ENCODE assay signal across 10 cellular contexts in the genomic region with DNA sequence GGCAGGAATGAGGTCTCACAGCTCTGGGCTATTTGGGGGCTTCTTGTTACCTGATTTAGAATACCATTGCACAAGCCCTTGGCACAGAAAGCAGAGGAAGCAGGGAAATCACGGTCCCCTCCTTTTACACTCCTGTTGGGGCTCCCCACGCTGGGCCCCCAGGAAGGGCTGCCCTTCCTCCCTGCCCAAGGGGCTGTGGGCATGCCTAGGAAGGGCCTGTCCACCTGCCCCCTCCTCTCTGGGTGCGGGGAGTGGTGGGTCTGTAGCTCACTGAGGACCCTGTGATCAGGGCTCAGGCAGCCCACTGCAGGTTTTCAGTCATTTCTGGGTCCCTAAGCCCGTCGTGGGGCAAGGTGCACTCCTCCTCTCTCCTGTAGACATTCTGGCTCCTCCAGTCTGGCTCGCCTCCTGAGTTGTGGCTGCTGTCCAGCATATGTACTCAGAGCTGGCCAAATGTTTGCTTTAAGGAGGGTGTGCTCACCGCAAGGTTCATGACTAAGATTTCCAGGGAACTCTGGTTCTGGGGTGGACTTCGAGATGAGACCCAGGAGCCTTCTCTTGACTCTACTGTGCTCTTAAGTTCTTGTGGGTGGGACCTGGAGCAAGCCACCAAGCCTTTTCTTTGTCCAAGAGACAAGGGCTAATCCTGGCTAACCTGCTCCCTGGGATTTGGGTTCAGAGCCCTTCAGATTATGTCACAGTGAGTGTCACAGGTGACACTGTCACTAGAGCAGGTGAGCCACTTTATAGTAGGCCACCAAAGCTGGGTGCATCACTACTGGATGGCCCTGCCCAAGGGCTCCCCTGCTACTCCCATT. TPM values are rescaled to one million over a fixed set of nuclear protein-coding genes. Genes with fewer than 3 reads are reported as not detected.
DNase-seq lines count a peak whose midpoint lies in the region; ATAC-seq and TF ChIP-seq lines count a peak whose summit lies in the region.
"Had no signal": no experiment of that assay in that cellular context is flagged by ENCODE, and none has a peak within 500 bp of the region (broad histone marks: within the 10 kb centered on the region; RNA-seq: fewer than 3 reads in every experiment).

No MANE protein-coding gene starts in this region.

- peak overlapping the region; percentile 21 for H3K4me3 Mint-ChIP-seq in T-helper 2 cell treated with Interferon-gamma antibody and Interleukin-4, amounts not matched to agents 5 μg/mL and 100 μg/mL, for 36 hours
- no peak overlapping the region for H3K4me3 Mint-ChIP-seq in type B pancreatic cell
- H3K4me3 Mint-ChIP-seq: neural crest cell had no signal

- no peak for ATAC-seq in HG02759 (IDR thresholded peaks at IDR 0.05; ENCODE audit: unreplicated experiment)

- no peaks in the 10 kb centered on the region for H3K9me3 Mint-ChIP-seq in T-helper 2 cell treated with Interferon-gamma antibody and Interleukin-4, amounts not matched to agents 5 μg/mL and 100 μg/mL, for 36 hours
- no peaks in the 10 kb centered on the region for H3K9me3 Mint-ChIP-seq in type B pancreatic cell
- H3K9me3 Mint-ChIP-seq: neural crest cell had no signal

- H3K27me3 Mint-ChIP-seq in T-helper 2 cell treated with Interferon-gamma antibody and Interleukin-4, amounts not matched to agents 5 μg/mL and 100 μg/mL, for 36 hours (ENCODE audit: low read depth), result no peaks in the 10 kb centered on the region
- H3K27me3 Mint-ChIP-seq in type B pancreatic cell, result no peaks in the 10 kb centered on the region

- no peak overlapping the region for H3K4me3 ChIP-seq in astrocyte of the spinal cord (ENCODE audit: low read depth, low read length)
- H3K4me3 ChIP-seq: BLaER1 treated with 17β-estradiol and CSF1 and Interleukin-3, amounts not matched to agents 10 nM and 100 nM had no signal

- in situ Hi-C loops in astrocyte of the spinal cord (cut with HindIII; ENCODE audit: low sequenced_read_pairs), result no loop called here

- H3K36me3 Mint-ChIP-seq in T-helper 2 cell treated with Interferon-gamma antibody and Interleukin-4, amounts not matched to agents 5 μg/mL and 100 μg/mL, for 36 hours (ENCODE audit: low read depth), result peaks cover 38% of the 10 kb centered on the region
- H3K36me3 Mint-ChIP-seq in type B pancreatic cell, result no peaks in the 10 kb centered on the region

- TF ChIP-seq CTCF in astrocyte of the spinal cord (IDR thresholded peaks at IDR 0.05; ENCODE audit: low read depth, low read length), result no peak
- TF ChIP-seq CTCF in type B pancreatic cell (conservative IDR thresholded peaks at IDR 0.05), result no peak

- DNase-seq in T-helper 2 cell treated with Interferon-gamma antibody and Interleukin-4, amounts not matched to agents 5 μg/mL and 100 μg/mL, for 36 hours (ENCODE audit: low spot score), result no peak
- DNase-seq in T-helper 2 cell, result no peak
- DNase-seq in astrocyte of the spinal cord (ENCODE audit: low read depth, low spot score), result peak; percentile 92
- DNase-seq in kidney tubule cell (ENCODE audit: low spot score), result peak; percentile 76
- no peak for DNase-seq in type B pancreatic cell (ENCODE audit: extremely low spot score, unreplicated experiment)
- DNase-seq in stimulated activated naive CD4-positive, alpha-beta T cell (lab: John Stamatoyannopoulos, UW), result no peak
- DNase-seq in stimulated activated CD4-positive, alpha-beta T cell treated with anti-CD3 and anti-CD28 coated beads, Interleukin-2, amount 100 ng/mL, for 48 hours, result no peak

- peak overlapping the region; percentile 77 for H3K27ac Mint-ChIP-seq in T-helper 2 cell treated with Interferon-gamma antibody and Interleukin-4, amounts not matched to agents 5 μg/mL and 100 μg/mL, for 36 hours
- H3K27ac Mint-ChIP-seq in type B pancreatic cell, result peak overlapping the region; percentile 16

- H3K4me1 Mint-ChIP-seq in T-helper 2 cell treated with Interferon-gamma antibody and Interleukin-4, amounts not matched to agents 5 μg/mL and 100 μg/mL, for 36 hours (ENCODE audit: low read depth), result peaks cover 53% of the 10 kb centered on the region
- H3K4me1 Mint-ChIP-seq in type B pancreatic cell (ENCODE audit: unreplicated experiment), result peaks cover 25% of the 10 kb centered on the region

RNA-seq across cellular contexts. Expression of a gene that starts 56.0 kb away (rescaled TPM):
- not detected in 2 replicates for total RNA-seq in type B pancreatic cell (ENCODE audit: low replicate concordance)
- total RNA-seq: neural crest cell had no signal

Comparison
In these comparisons a context has a peak if more than half of its experiments do, and no peak if none do; other contexts are left out.
1. DNase-seq: peak in astrocyte of the spinal cord (single experiment) and kidney tubule cell (single experiment); none in T-helper 2 cell treated with Interferon-gamma antibody and Interleukin-4, amounts not matched to agents 5 μg/mL and 100 μg/mL, for 36 hours (single experiment), T-helper 2 cell (0 of 5), type B pancreatic cell (single experiment), stimulated activated naive CD4-positive, alpha-beta T cell (0 of 6) and stimulated activated CD4-positive, alpha-beta T cell treated with anti-CD3 and anti-CD28 coated beads, Interleukin-2, amount 100 ng/mL, for 48 hours (0 of 2).